ENCODE assay signal across 19 cellular contexts in the genomic region with DNA sequence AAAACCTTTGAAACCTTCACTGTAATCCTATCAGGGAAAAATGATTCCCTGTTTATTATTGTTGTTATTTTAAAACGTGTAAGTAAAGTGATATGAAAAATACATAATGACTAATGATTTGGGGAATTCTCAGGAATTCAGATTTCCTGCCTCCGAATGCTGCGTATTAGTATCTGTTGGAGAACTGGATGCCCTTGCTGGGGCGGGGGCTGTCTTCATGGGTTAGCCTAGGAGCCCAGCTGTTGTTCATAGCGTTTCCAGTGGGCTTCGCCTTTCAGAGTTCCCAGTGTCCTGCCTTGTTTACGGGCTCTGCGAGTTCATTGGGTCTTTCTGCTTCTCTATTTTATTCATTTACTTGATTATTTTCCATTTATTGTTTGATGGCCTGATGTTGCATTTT.
"Had no signal": no experiment of that assay in that cellular context is flagged by ENCODE, and none has a peak within 500 bp of the region (broad histone marks: within the 10 kb centered on the region; RNA-seq: fewer than 3 reads in every experiment).

No MANE protein-coding gene starts in this region.

- H2AFZ ChIP-seq: hepatocyte had no signal

- H3K4me1 ChIP-seq: suprapubic skin, thyroid gland had no signal

- H3K27ac Mint-ChIP-seq: dendritic cell treated with granulocyte-macrophage colony-stimulating factor and Interleukin-4, amounts not matched to agents 40 ng/mL and 50 ng/mL, for 4 days; endodermal cell; natural killer cell treated with Interleukin-12 subunit alpha and Interleukin-12 subunit beta and Interleukin-15 and Interleukin-18, amount 100 ng/mL, for 72 hours; type B pancreatic cell had no signal

- H3K9me3 ChIP-seq: suprapubic skin, thyroid gland had no signal

- H3K4me2 ChIP-seq: hepatocyte, smooth muscle cell had no signal

- DNase-seq: foreskin melanocyte; head of caudate nucleus; kidney; left colon; left ventricle myocardium superior; mesenchymal stem cell; midbrain; occipital lobe; stimulated activated CD4-positive, alpha-beta T cell treated with anti-CD3 and anti-CD28 coated beads, Interleukin-2, amount 100 ng/mL, for 48 hours; stimulated activated naive CD4-positive, alpha-beta T cell treated with Interleukin-2 at 50 U/mL for 16 hours; thyroid gland had no signal

- ATAC-seq: left colon; left ventricle myocardium superior; natural killer cell treated with Interleukin-12 subunit alpha and Interleukin-12 subunit beta and Interleukin-15 and Interleukin-18, amount 100 ng/mL, for 72 hours had no signal

- H3K4me3 ChIP-seq: hepatocyte, lung, smooth muscle cell, suprapubic skin, thyroid gland had no signal

- H3K36me3 Mint-ChIP-seq: natural killer cell treated with Interleukin-12 subunit alpha and Interleukin-12 subunit beta and Interleukin-15 and Interleukin-18, amount 100 ng/mL, for 72 hours had no signal

- H3K27me3 Mint-ChIP-seq: dendritic cell treated with granulocyte-macrophage colony-stimulating factor and Interleukin-4, amounts not matched to agents 40 ng/mL and 50 ng/mL, for 4 days; natural killer cell treated with Interleukin-12 subunit alpha and Interleukin-12 subunit beta and Interleukin-15 and Interleukin-18, amount 100 ng/mL, for 72 hours; type B pancreatic cell had no signal

- H3K4me3 Mint-ChIP-seq: dendritic cell treated with granulocyte-macrophage colony-stimulating factor and Interleukin-4, amounts not matched to agents 40 ng/mL and 50 ng/mL, for 4 days; endodermal cell; natural killer cell treated with Interleukin-12 subunit alpha and Interleukin-12 subunit beta and Interleukin-15 and Interleukin-18, amount 100 ng/mL, for 72 hours; type B pancreatic cell had no signal

- H3K9me3 Mint-ChIP-seq: dendritic cell treated with granulocyte-macrophage colony-stimulating factor and Interleukin-4, amounts not matched to agents 40 ng/mL and 50 ng/mL, for 4 days; natural killer cell treated with Interleukin-12 subunit alpha and Interleukin-12 subunit beta and Interleukin-15 and Interleukin-18, amount 100 ng/mL, for 72 hours; type B pancreatic cell had no signal

- H3K27me3 ChIP-seq: hepatocyte, suprapubic skin, thyroid gland had no signal

- H3K27ac ChIP-seq: hepatocyte, suprapubic skin, thyroid gland had no signal
